Comparison of ENCODE assay signal across 8 cellular contexts in genomic region chr7:33062782-33063443, GRCh38. TPM values are rescaled to one million over a fixed set of nuclear protein-coding genes. Genes with fewer than 3 reads are reported as not detected.
DNase-seq lines count a peak whose midpoint lies in the region; ATAC-seq and TF ChIP-seq lines count a peak whose summit lies in the region.

No MANE protein-coding gene starts in this region.

- H3K79me2 ChIP-seq in OCI-LY1 (ENCODE audit: insufficient read depth, low read length) = peaks cover 42% of the 10 kb centered on the region

- no peaks in the 10 kb centered on the region for H3K9me2 ChIP-seq in OCI-LY1 (ENCODE audit: low read depth, low read length)

- no peaks in the 10 kb centered on the region for H3K27me3 ChIP-seq in OCI-LY1 (ENCODE audit: insufficient read depth, low read length)

- peak overlapping the region; percentile 78 for H3K4me2 ChIP-seq in OCI-LY1 (ENCODE audit: low read length)

- H4K20me1 ChIP-seq in OCI-LY1 (ENCODE audit: insufficient read depth, low read length) = no peaks in the 10 kb centered on the region

- ATAC-seq in GM21526 (IDR thresholded peaks at IDR 0.05; ENCODE audit: low FRiP score, unreplicated experiment) (peak; percentile 95), mucosa of descending colon (peak; percentile 99)

- H3K4me1 ChIP-seq in OCI-LY1 (ENCODE audit: insufficient read depth, low read length, severe bottlenecking) = peaks cover 25% of the 10 kb centered on the region
- peaks cover 15% of the 10 kb centered on the region for H3K4me1 ChIP-seq in mucosa of descending colon (ENCODE audit: low read depth)

- H3K4me3 ChIP-seq in OCI-LY1 (ENCODE audit: low read depth, low read length, poor library complexity, severe bottlenecking) = peak overlapping the region; percentile 93
- peak overlapping the region; percentile 92 for H3K4me3 ChIP-seq in mucosa of descending colon

- peak overlapping the region; percentile 85 for H3K9ac ChIP-seq in OCI-LY1 (ENCODE audit: low read length)

- H2AFZ ChIP-seq in OCI-LY1 (ENCODE audit: low read length) = peak overlapping the region; percentile 61

- H3F3A ChIP-seq in OCI-LY1 (ENCODE audit: insufficient read depth, low read length) = no peaks in the 10 kb centered on the region

- intact Hi-C loops in mucosa of descending colon (cut with DNase I, micrococcal nuclease) = no loop called here

- H3K27ac ChIP-seq in OCI-LY1 (ENCODE audit: low read depth, low read length, poor library complexity, severe bottlenecking) (peak overlapping the region; percentile 67), epithelial cell of prostate (peak overlapping the region; percentile 81)

- peak; percentile 99 for DNase-seq in DMS 273 (lab: John Stamatoyannopoulos, UW; ENCODE audit: unreplicated experiment)
- peak; percentile 93 for DNase-seq in HuH-7 (ENCODE audit: low spot score)
- DNase-seq in activated T-cell treated with anti-CD3 and anti-CD28 coated beads for 24 hours (ENCODE audit: low read depth) = peak; percentile 89
- peak; percentile 62 for DNase-seq in epithelial cell of prostate (ENCODE audit: low read depth, low spot score)
- peak; percentile 94 to 96 (median 96) for DNase-seq in mucosa of descending colon
- DNase-seq in stimulated activated CD8-positive, alpha-beta memory T cell treated with anti-CD3 and anti-CD28 coated beads, Interleukin-4, amount 100 ng/mL, for 1 hour (ENCODE audit: low read depth in 2 of 2, low spot score in 1 of 2) = peak; percentile 84 to 86

- peaks cover 14% of the 10 kb centered on the region for H3K36me3 ChIP-seq in OCI-LY1 (ENCODE audit: insufficient read depth, low read length)
- H3K36me3 ChIP-seq in mucosa of descending colon (ENCODE audit: low read depth) = no peaks in the 10 kb centered on the region

- H3K9me3 ChIP-seq in OCI-LY1 (ENCODE audit: low read length) (peaks cover 9% of the 10 kb centered on the region), mucosa of descending colon (peaks cover 4% of the 10 kb centered on the region)

- TF ChIP-seq CTCF in OCI-LY1 (IDR thresholded peaks at IDR 0.05; ENCODE audit: low read length) (no peak), mucosa of descending colon (IDR thresholded peaks at IDR 0.05) (no peak)

RNA-seq across cellular contexts. Expression of gene NT5C3A, which starts 0.3 kb away (rescaled TPM):
- 100 to 1,000 TPM in 1 of 3 donors, 10 to 100 TPM in 2; 62.1 to 107 (median 93.8) TPM for total RNA-seq in mucosa of descending colon

RNA-seq across cellular contexts. Expression of gene RP9, which starts 46.3 kb away (rescaled TPM):
- 10 to 100 TPM; 10.8 to 12.2 (median 11.5) TPM for total RNA-seq in mucosa of descending colon

Comparison
In these comparisons a context has a peak if more than half of its experiments do, and no peak if none do; other contexts are left out.
1. Peak in every context shown above with its lines: DNase-seq, ATAC-seq, H3K4me3 ChIP-seq and H3K27ac ChIP-seq.